In genomic region chr3:194873474-194873873, GRCh38 we compare ENCODE assay signal across 6 cellular contexts.
DNase-seq lines count a peak whose midpoint lies in the region; ATAC-seq and TF ChIP-seq lines count a peak whose summit lies in the region.
"Not testable (repeated sequence)": the region's sequence is repeated elsewhere in the genome, so short reads cannot be mapped to it uniquely, and the experiment has no call there.

No MANE protein-coding gene starts in this region.

- H3K36me3 Mint-ChIP-seq in CD14-positive monocyte, WTC11: not testable (repeated sequence)

- intact Hi-C loops in CD14-positive monocyte (cut with micrococcal nuclease), result loop anchor here in 1 of 2 donors (5.0 to 10.0 kb wide), 3 partner anchors 59 to 229 kb away; no protein-coding TSS in a partner anchor
- intact Hi-C loops in PC-3 (cut with micrococcal nuclease), result loop anchor here (2.0 to 5.0 kb wide), 4 partner anchors 114 to 389 kb away; no protein-coding TSS in a partner anchor

- H3K4me1 ChIP-seq in PC-3 (ENCODE audit: insufficient read depth, low read length), result peaks cover 42% of the 10 kb centered on the region
- H3K4me1 ChIP-seq in smooth muscle cell (ENCODE audit: low read depth), result peaks cover 16% of the 10 kb centered on the region

- ATAC-seq in PC-3, WTC11, left lobe of liver: not testable (repeated sequence)

- 94% methylated on average over 10 of the region's 10 CpGs for WGBS in smooth muscle cell (ENCODE audit: low lambda C conversion rate)

- H3K9me3 ChIP-seq in PC-3 (ENCODE audit: low read length); smooth muscle cell (replicated peaks; ENCODE audit: low read depth): not testable (repeated sequence)

- H2AFZ ChIP-seq in PC-3 (ENCODE audit: low read length); smooth muscle cell (ENCODE audit: low read depth): not testable (repeated sequence)

- H3K4me1 Mint-ChIP-seq in CD14-positive monocyte (peaks cover 48% of the 10 kb centered on the region), WTC11 (peaks cover 30% of the 10 kb centered on the region)

- DNase-seq in CD14-positive monocyte (ENCODE audit: low spot score); PC-3; WTC11 (ENCODE audit: low spot score); smooth muscle cell (lab: John Stamatoyannopoulos, UW; ENCODE audit: unreplicated experiment): not testable (repeated sequence)
- DNase-seq in ecto neural progenitor cell (ENCODE audit: low spot score), result peak; percentile 20
- peak; percentile 4 for DNase-seq in left lobe of liver (ENCODE audit: low spot score)

- CTCF ChIA-PET in PC-3 (lab: Charles Lee), result not testable (repeated sequence)
- CTCF ChIA-PET in WTC11 (lab: Charles Lee), result interaction anchor here (1.9 kb wide), 1 partner anchor 202 kb away, joined by 7 read pairs; the partner anchor contains the start of gene LSG1

- TF ChIP-seq CTCF in CD14-positive monocyte (IDR thresholded peaks at IDR 0.05); PC-3 (conservative IDR thresholded peaks at IDR 0.05; ENCODE audit: low read depth, low read length); WTC11 (IDR thresholded peaks at IDR 0.05); smooth muscle cell (IDR thresholded peaks at IDR 0.05; ENCODE audit: borderline replicate concordance, insufficient read depth, poor library complexity, severe bottlenecking): not testable (repeated sequence)

- H3K27ac Mint-ChIP-seq in CD14-positive monocyte, result peak overlapping the region in 6 of 7 donors; percentile 24 to 99 (median 96)
- H3K27ac Mint-ChIP-seq in WTC11, result not testable (repeated sequence)

- not testable (repeated sequence) for H3K9me3 Mint-ChIP-seq in CD14-positive monocyte, WTC11

- H3K9me2 ChIP-seq in PC-3 (replicated peaks; ENCODE audit: low read length), result not testable (repeated sequence)

- peak overlapping the region; percentile 96 for H3K27ac ChIP-seq in PC-3 (ENCODE audit: low read length)
- H3K27ac ChIP-seq in smooth muscle cell (ENCODE audit: low read depth), result not testable (repeated sequence)

- H3K27me3 ChIP-seq in PC-3 (ENCODE audit: low read length); smooth muscle cell (ENCODE audit: low read depth): not testable (repeated sequence)

- H3K4me3 ChIP-seq in PC-3 (ENCODE audit: low read length); smooth muscle cell: not testable (repeated sequence)

- not testable (repeated sequence) for H4K20me1 ChIP-seq in PC-3 (ENCODE audit: low read length); smooth muscle cell (ENCODE audit: low read depth)

- POLR2A ChIA-PET in PC-3 (lab: Charles Lee; ENCODE audit: unreplicated experiment); WTC11 (lab: Charles Lee): not testable (repeated sequence)

- not testable (repeated sequence) for H3K36me3 ChIP-seq in PC-3 (ENCODE audit: low read depth, low read length); smooth muscle cell (ENCODE audit: low read depth)

- H3K4me2 ChIP-seq in PC-3 (ENCODE audit: low read length) (peak overlapping the region; percentile 76), smooth muscle cell (peak overlapping the region; percentile 63)

- BruUV-seq in PC-3 (replicated peaks; lab: Mats Ljungman, UMichigan), result not testable (repeated sequence)

- H3F3A ChIP-seq in PC-3 (ENCODE audit: low read length, unreplicated experiment), result not testable (repeated sequence)
- H3F3A ChIP-seq in smooth muscle cell (ENCODE audit: low read depth), result peaks cover 19% of the 10 kb centered on the region

- H3K27me3 Mint-ChIP-seq in CD14-positive monocyte (ENCODE audit: low read depth in 3 of 3), result not testable (repeated sequence)
- peaks cover 10% of the 10 kb centered on the region for H3K27me3 Mint-ChIP-seq in WTC11 (ENCODE audit: low read depth)

- H3K79me2 ChIP-seq in PC-3 (ENCODE audit: low read length); smooth muscle cell (ENCODE audit: low read depth): not testable (repeated sequence)

- not testable (repeated sequence) for H3K9ac ChIP-seq in PC-3 (ENCODE audit: low read length); smooth muscle cell (ENCODE audit: low read depth)

- not testable (repeated sequence) for H3K4me3 Mint-ChIP-seq in CD14-positive monocyte, WTC11

TF ChIP-seq in WTC11, 78 proteins besides CTCF, POLR2A, EP300 and RAD21:
- TF ChIP-seq ZNF121 (CRISPR knock-in tag; IDR thresholded peaks at IDR 0.05), result 0 out of 2 replicates have a peak, but pooled peaks have one; percentile 15
